21 cellular contexts compared by ENCODE assay signal in genomic region chr21:16473965-16474364, GRCh38.
DNase-seq lines count a peak whose midpoint lies in the region; ATAC-seq, FAIRE-seq and TF ChIP-seq lines count a peak whose summit lies in the region.
"Had no signal": no experiment of that assay in that cellular context is flagged by ENCODE, and none has a peak within 500 bp of the region (broad histone marks: within the 10 kb centered on the region; RNA-seq: fewer than 3 reads in every experiment).

No MANE protein-coding gene starts in this region.

- H3K27ac Mint-ChIP-seq in activated CD8-positive, alpha-beta T cell treated with anti-CD3 and anti-CD28 coated beads for 36 hours = no peak overlapping the region
- H3K27ac Mint-ChIP-seq: activated T-cell treated with anti-CD3 and anti-CD28 coated beads, Interleukin-2, amount 50 U/mL, for 72 hours; naive B cell; stimulated activated naive CD8-positive, alpha-beta T cell treated with anti-CD3 and anti-CD28 coated beads, Interleukin-15, Interleukin-2, amounts not matched to agents 100 ng/mL and 50 ng/mL, for 24 hours had no signal

- peak overlapping the region; percentile 56 for H3K4me3 ChIP-seq in SK-N-MC
- H3K4me3 ChIP-seq in coronary artery = peak overlapping the region; percentile 16
- no peak overlapping the region for H3K4me3 ChIP-seq in right cardiac atrium (ENCODE audit: low read length)
- H3K4me3 ChIP-seq in prostate gland = no peak overlapping the region
- H3K4me3 ChIP-seq: K562 had no signal

- H3K4me1 ChIP-seq in right cardiac atrium (ENCODE audit: control insufficient read depth, insufficient read depth, low read length) = peaks cover 5% of the 10 kb centered on the region
- H3K4me1 ChIP-seq in prostate gland (replicated peaks) = no peaks in the 10 kb centered on the region

- peaks cover 5% of the 10 kb centered on the region; the same call in 1 of the 2 replicates for H3K9me3 ChIP-seq in SK-N-MC (ENCODE audit: low read depth, low read length)
- no peaks in the 10 kb centered on the region for H3K9me3 ChIP-seq in right cardiac atrium (ENCODE audit: control insufficient read depth, low read length)
- H3K9me3 ChIP-seq in prostate gland = no peaks in the 10 kb centered on the region

- POLR2A ChIA-PET in activated CD8-positive, alpha-beta T cell treated with anti-CD3 and anti-CD28 coated beads for 36 hours (lab: Charles Lee) = no interaction called here

- no peaks in the 10 kb centered on the region for H3K27me3 Mint-ChIP-seq in activated CD8-positive, alpha-beta T cell treated with anti-CD3 and anti-CD28 coated beads for 36 hours
- H3K27me3 Mint-ChIP-seq: naive B cell; stimulated activated naive CD8-positive, alpha-beta T cell treated with anti-CD3 and anti-CD28 coated beads, Interleukin-15, Interleukin-2, amounts not matched to agents 100 ng/mL and 50 ng/mL, for 24 hours had no signal

- no peaks in the 10 kb centered on the region for H3K27me3 ChIP-seq in right cardiac atrium (ENCODE audit: control insufficient read depth, insufficient read depth)
- no peaks in the 10 kb centered on the region for H3K27me3 ChIP-seq in prostate gland (replicated peaks; ENCODE audit: insufficient read depth)

- WGBS in right cardiac atrium = 30% methylated on average over 2 of the region's 2 CpGs
- 64% methylated on average over 2 of the region's 2 CpGs for WGBS in prostate gland

- 0 out of 2 replicates have a peak, but pooled peaks cover 4% of the 10 kb centered on the region for H3K36me3 ChIP-seq in SK-N-MC (ENCODE audit: insufficient read depth, low read length)
- no peaks in the 10 kb centered on the region for H3K36me3 ChIP-seq in prostate gland

- no peak for DNase-seq in SK-N-MC (ENCODE audit: low read depth, low spot score)
- DNase-seq in coronary artery (ENCODE audit: low spot score) = no peak
- DNase-seq in right cardiac atrium = peak in 1 of 3 donors; percentile 60
- DNase-seq in superior temporal gyrus (ENCODE audit: extremely low spot score) = peak; percentile 48
- no peak for DNase-seq in prostate gland (ENCODE audit: low spot score)
- no peak for DNase-seq in GM12891 (ENCODE audit: insufficient read length, low spot score)
- DNase-seq in activated CD8-positive, alpha-beta T cell treated with anti-CD3 and anti-CD28 coated beads for 36 hours = no peak
- DNase-seq in activated T-cell treated with anti-CD3 and anti-CD28 coated beads for 4 hours = no peak
- DNase-seq: activated CD4-positive, alpha-beta T cell treated with anti-CD3 and anti-CD28 coated beads, Interleukin-2, amount 50 U/mL, for 1 hour; activated T-cell treated with anti-CD3 and anti-CD28 coated beads, Interleukin-2, amount 50 U/mL, for 72 hours; AML-193; dermis blood vessel endothelial cell; naive B cell; NCI-H1105 treated with DMSO at 0.1 percent for 48 hours; NCI-H2171 treated with DMSO at 0.1 percent for 48 hours; NCI-H82; T-helper 9 cell had no signal

- H3K4me1 Mint-ChIP-seq in activated CD8-positive, alpha-beta T cell treated with anti-CD3 and anti-CD28 coated beads for 36 hours (ENCODE audit: low read depth) = no peaks in the 10 kb centered on the region
- H3K4me1 Mint-ChIP-seq: naive B cell had no signal

- CTCF ChIA-PET in activated CD8-positive, alpha-beta T cell treated with anti-CD3 and anti-CD28 coated beads for 36 hours (lab: Charles Lee) = no interaction called here

- TF ChIP-seq POLR2A in prostate gland (IDR thresholded peaks at IDR 0.05) (no peak), GM12891 (IDR thresholded peaks at IDR 0.05; ENCODE audit: low read depth, low read length) (no peak)

- H3K27ac ChIP-seq in SK-N-MC (peak overlapping the region; percentile 85), coronary artery (peak overlapping the region; percentile 39 to 50), right cardiac atrium (ENCODE audit: low read length) (peak overlapping the region; percentile 83), prostate gland (no peak overlapping the region)
- H3K27ac ChIP-seq: RWPE1 had no signal

- no peak overlapping the region for H3K4me3 Mint-ChIP-seq in activated CD8-positive, alpha-beta T cell treated with anti-CD3 and anti-CD28 coated beads for 36 hours
- H3K4me3 Mint-ChIP-seq: activated T-cell treated with anti-CD3 and anti-CD28 coated beads, Interleukin-2, amount 50 U/mL, for 72 hours; naive B cell; stimulated activated naive CD8-positive, alpha-beta T cell treated with anti-CD3 and anti-CD28 coated beads, Interleukin-15, Interleukin-2, amounts not matched to agents 100 ng/mL and 50 ng/mL, for 24 hours had no signal

- intact Hi-C loops in right cardiac atrium (cut with DNase I) = no loop called here
- intact Hi-C loops in prostate gland (cut with DNase I) = no loop called here
- intact Hi-C loops in activated CD8-positive, alpha-beta T cell treated with anti-CD3 and anti-CD28 coated beads for 36 hours (cut with micrococcal nuclease) = no loop called here

- TF ChIP-seq CTCF in coronary artery (IDR thresholded peaks at IDR 0.05) (no peak), prostate gland (IDR thresholded peaks at IDR 0.05) (no peak)
- no peak for TF ChIP-seq CTCF in activated CD8-positive, alpha-beta T cell treated with anti-CD3 and anti-CD28 coated beads for 36 hours (IDR thresholded peaks at IDR 0.05)

- peaks cover 4% of the 10 kb centered on the region for H3K9me3 Mint-ChIP-seq in activated CD8-positive, alpha-beta T cell treated with anti-CD3 and anti-CD28 coated beads for 36 hours

- peak overlapping the region; percentile 19 for H3K9ac ChIP-seq in SK-N-MC (ENCODE audit: insufficient read length)

- FAIRE-seq in GM12891 (lab: Jason Lieb, UNC) = no peak
- FAIRE-seq: K562 had no signal

- ATAC-seq in right cardiac atrium = peak; percentile 87 to 90
- ATAC-seq in activated CD8-positive, alpha-beta T cell treated with anti-CD3 and anti-CD28 coated beads for 36 hours = no peak
- ATAC-seq: activated T-cell treated with anti-CD3 and anti-CD28 coated beads, Interleukin-2, amount 50 U/mL, for 72 hours; esophagus mucosa; K562 had no signal

- no peaks in the 10 kb centered on the region for H3K36me3 Mint-ChIP-seq in activated CD8-positive, alpha-beta T cell treated with anti-CD3 and anti-CD28 coated beads for 36 hours (ENCODE audit: low read depth)
- H3K36me3 Mint-ChIP-seq: naive B cell had no signal

TF ChIP-seq in GM12891, 5 proteins besides CTCF, POLR2A, EP300 and RAD21:
- TF ChIP-seq SPI1 (IDR thresholded peaks at IDR 0.05; ENCODE audit: low read depth, low read length) (no peak), POLR2AphosphoS5 (IDR thresholded peaks at IDR 0.05; ENCODE audit: low read depth, low read length) (no peak), POU2F2 (IDR thresholded peaks at IDR 0.05; ENCODE audit: low read depth, low read length) (no peak), TAF1 (IDR thresholded peaks at IDR 0.05; ENCODE audit: low read depth, low read length) (no peak), PAX5 (IDR thresholded peaks at IDR 0.05; ENCODE audit: insufficient read depth, low read length, severe bottlenecking) (no peak)

Comparison
In these comparisons a context has a peak if more than half of its experiments do, and no peak if none do; other contexts are left out.
1. H3K27ac ChIP-seq: peak in SK-N-MC (single experiment), coronary artery (2 of 2) and right cardiac atrium (single experiment); none in prostate gland (0 of 2).
2. H3K4me3 ChIP-seq: peak in SK-N-MC (single experiment) and coronary artery (single experiment); none in right cardiac atrium (single experiment) and prostate gland (0 of 2).